Comparison of ENCODE assay signal across 24 cellular contexts in the genomic region with DNA sequence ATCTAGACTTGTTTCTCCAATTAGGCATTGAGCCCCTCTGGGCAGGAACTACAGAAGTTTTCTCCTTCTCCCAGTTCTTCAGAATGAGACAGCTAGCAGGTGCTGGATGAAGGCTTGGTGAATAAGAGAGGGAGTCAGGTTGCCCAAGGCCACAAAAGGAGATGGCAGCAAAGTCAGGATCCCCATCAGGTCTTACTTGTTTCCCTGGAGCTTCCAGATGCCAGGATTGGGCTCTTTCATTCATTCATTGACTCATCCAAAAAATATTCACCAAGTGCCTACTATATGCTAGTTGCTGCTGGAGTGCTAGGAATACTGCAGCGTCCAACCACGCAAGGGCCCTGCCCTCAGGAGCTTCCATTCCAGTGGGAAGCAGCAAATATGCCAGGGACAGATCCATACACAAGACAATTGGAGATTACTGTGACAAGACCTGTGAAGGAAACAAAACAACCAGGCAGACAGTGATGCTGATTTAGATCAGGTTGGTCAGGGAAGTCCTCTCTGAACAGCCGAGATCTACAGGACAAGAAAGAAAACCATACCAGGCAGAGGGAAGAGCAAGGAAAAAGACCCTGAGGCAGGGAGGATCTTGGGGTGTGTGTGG. TPM values are rescaled to one million over a fixed set of nuclear protein-coding genes. Genes with fewer than 3 reads are reported as not detected.
DNase-seq lines count a peak whose midpoint lies in the region; ATAC-seq and TF ChIP-seq lines count a peak whose summit lies in the region.
"Had no signal": no experiment of that assay in that cellular context is flagged by ENCODE, and none has a peak within 500 bp of the region (broad histone marks: within the 10 kb centered on the region; RNA-seq: fewer than 3 reads in every experiment).

No MANE protein-coding gene starts in this region.

- no peak overlapping the region for H3K4me3 Mint-ChIP-seq in neural progenitor cell
- H3K4me3 Mint-ChIP-seq: CD4-positive, CD25-positive, alpha-beta regulatory T cell had no signal

- H3K27ac ChIP-seq in PC-3 (ENCODE audit: low read length) (no peak overlapping the region), neural progenitor cell (no peak overlapping the region)
- H3K27ac ChIP-seq: RWPE1, SK-N-MC had no signal

- ATAC-seq in PC-3 (no peak), HG03108 (IDR thresholded peaks at IDR 0.05; ENCODE audit: unreplicated experiment) (no peak)
- ATAC-seq: HepG2 had no signal

- H2AFZ ChIP-seq in PC-3 (ENCODE audit: low read length) (no peak overlapping the region), neural progenitor cell (replicated peaks) (no peak overlapping the region)

- peak overlapping the region; percentile 64 for H3K27ac Mint-ChIP-seq in neural progenitor cell
- H3K27ac Mint-ChIP-seq: CD4-positive, CD25-positive, alpha-beta regulatory T cell had no signal

- BruUV-seq in PC-3 (replicated peaks; lab: Mats Ljungman, UMichigan), result no TSS peak

- CTCF ChIA-PET in PC-3 (lab: Charles Lee), result no interaction called here

- no peak overlapping the region for H3K4me3 ChIP-seq in PC-3 (ENCODE audit: low read length)
- H3K4me3 ChIP-seq in epithelial cell of esophagus (ENCODE audit: low read length), result no peak overlapping the region
- no peak overlapping the region for H3K4me3 ChIP-seq in neural progenitor cell
- H3K4me3 ChIP-seq: SK-N-MC had no signal

- peaks cover 15% of the 10 kb centered on the region for H3K27me3 Mint-ChIP-seq in neural progenitor cell (ENCODE audit: insufficient read depth, low read depth)

- H3K9me3 ChIP-seq in PC-3 (ENCODE audit: low read length) (no peaks in the 10 kb centered on the region), neural progenitor cell (ENCODE audit: low read depth) (no peaks in the 10 kb centered on the region)

- no peaks in the 10 kb centered on the region for H3K79me2 ChIP-seq in PC-3 (ENCODE audit: low read length)
- no peaks in the 10 kb centered on the region for H3K79me2 ChIP-seq in neural progenitor cell (ENCODE audit: low read depth)

- H3K4me2 ChIP-seq in PC-3 (ENCODE audit: low read length), result no peak overlapping the region
- H3K4me2 ChIP-seq in neural progenitor cell, result no peak overlapping the region

- H3F3A ChIP-seq in PC-3 (ENCODE audit: low read length, unreplicated experiment) (no peaks in the 10 kb centered on the region), neural progenitor cell (ENCODE audit: low read depth) (peaks cover 30% of the 10 kb centered on the region)

- H3K36me3 ChIP-seq in PC-3 (ENCODE audit: low read depth, low read length) (no peaks in the 10 kb centered on the region), neural progenitor cell (no peaks in the 10 kb centered on the region)

- no peaks in the 10 kb centered on the region for H3K9me2 ChIP-seq in PC-3 (replicated peaks; ENCODE audit: low read length)

- intact Hi-C loops in PC-3 (cut with micrococcal nuclease) (no loop called here), posterior cingulate gyrus (cut with DNase I) (loop anchor here (2.0 kb wide), 1 partner anchor 73 kb away; no protein-coding TSS in a partner anchor)

- DNase-seq in GM20000 (ENCODE audit: low spot score) (peak; percentile 9), PC-3 (peak; percentile 20), epithelial cell of esophagus (ENCODE audit: low read depth) (peak; percentile 66), neural progenitor cell (ENCODE audit: low spot score) (peak; percentile 1), posterior cingulate gyrus (no peak), AG08395 (ENCODE audit: low spot score) (no peak)
- DNase-seq: CD4-positive, CD25-positive, alpha-beta regulatory T cell; COR-L47; DND-41; KG1; NCI-H1092; NCI-H1436; NCI-H1930; NCI-H2227 treated with DMSO at 0.1 percent for 48 hours; NCI-H510A treated with DMSO at 0.1 percent for 48 hours; NCI-H748 treated with DMSO at 0.1 percent for 48 hours; SHP77 treated with DMSO at 0.1 percent for 48 hours had no signal

- POLR2A ChIA-PET in PC-3 (lab: Charles Lee; ENCODE audit: unreplicated experiment), result no interaction called here

- no peaks in the 10 kb centered on the region for H3K36me3 Mint-ChIP-seq in neural progenitor cell
- H3K36me3 Mint-ChIP-seq: CD4-positive, CD25-positive, alpha-beta regulatory T cell had no signal

- H3K4me1 ChIP-seq in PC-3 (ENCODE audit: insufficient read depth, low read length) (no peaks in the 10 kb centered on the region), neural progenitor cell (peaks cover 31% of the 10 kb centered on the region)

- TF ChIP-seq CTCF in GM20000 (IDR thresholded peaks at IDR 0.05; ENCODE audit: extremely low read depth, missing control alignments), result no peak
- no peak for TF ChIP-seq CTCF in PC-3 (conservative IDR thresholded peaks at IDR 0.05; ENCODE audit: low read depth, low read length)
- no peak for TF ChIP-seq CTCF in epithelial cell of esophagus (IDR thresholded peaks at IDR 0.05; ENCODE audit: insufficient read depth, low read depth, low read length, missing control alignments)
- no peak for TF ChIP-seq CTCF in neural progenitor cell (IDR thresholded peaks at IDR 0.05)

- peaks cover 45% of the 10 kb centered on the region for H3K4me1 Mint-ChIP-seq in neural progenitor cell
- H3K4me1 Mint-ChIP-seq: CD4-positive, CD25-positive, alpha-beta regulatory T cell had no signal

- no peaks in the 10 kb centered on the region for H3K9me3 Mint-ChIP-seq in neural progenitor cell
- H3K9me3 Mint-ChIP-seq: CD4-positive, CD25-positive, alpha-beta regulatory T cell had no signal

- H4K20me1 ChIP-seq in PC-3 (ENCODE audit: low read length), result no peaks in the 10 kb centered on the region
- H4K20me1 ChIP-seq in neural progenitor cell (ENCODE audit: low read depth), result peaks cover 5% of the 10 kb centered on the region

- H3K9ac ChIP-seq in PC-3 (ENCODE audit: low read length) (no peak overlapping the region), neural progenitor cell (no peak overlapping the region)

- H3K27me3 ChIP-seq in PC-3 (ENCODE audit: low read length) (peaks cover 18% of the 10 kb centered on the region), neural progenitor cell (peaks cover 3% of the 10 kb centered on the region)

RNA-seq across cellular contexts. Expression of a gene that starts 24.6 kb away (rescaled TPM):
- total RNA-seq in PC-3 (2014; rRNA removed) (0.15 TPM in 1 of 2 replicates, not detected in the other), neural progenitor cell (ENCODE audit: low replicate concordance) (2.9 and 6.2 TPM in 2 replicates)
- total RNA-seq: A673; CD4-positive, CD25-positive, alpha-beta regulatory T cell; G401; HepG2; HT-29 had no signal

Comparison
In these comparisons a context has a peak if more than half of its experiments do, and no peak if none do; other contexts are left out.
1. DNase-seq: peak in GM20000 (single experiment), PC-3 (single experiment), epithelial cell of esophagus (single experiment) and neural progenitor cell (single experiment); none in posterior cingulate gyrus (0 of 10) and AG08395 (single experiment).